17 cellular contexts compared by ENCODE assay signal in genomic region chr1:18836654-18837053, GRCh38. TPM values are rescaled to one million over a fixed set of nuclear protein-coding genes. Genes with fewer than 3 reads are reported as not detected.
A peak's percentile ranks its signal among the peaks of the same experiment; 100 is the strongest.
DNase-seq lines count a peak whose midpoint lies in the region; ATAC-seq, FAIRE-seq and TF ChIP-seq lines count a peak whose summit lies in the region.
"Had no signal": no experiment of that assay in that cellular context is flagged by ENCODE, and none has a peak within 500 bp of the region (broad histone marks: within the 10 kb centered on the region; RNA-seq: fewer than 3 reads in every experiment).

No MANE protein-coding gene starts in this region.

- no peaks in the 10 kb centered on the region for H4K20me1 ChIP-seq in HepG2 (ENCODE audit: insufficient read depth, low read length)
- H4K20me1 ChIP-seq in H1 (replicated peaks in 1 of 2; ENCODE audit: control insufficient read depth in 1 of 2, insufficient read depth in 2 of 2, low read length in 2 of 2) = no peaks in the 10 kb centered on the region
- H4K20me1 ChIP-seq: BLaER1 had no signal

- DNase-seq in HepG2 (ENCODE audit: low spot score) (peak; percentile 9), right lobe of liver (no peak), SK-MEL-5 (ENCODE audit: low read depth, low spot score) (peak; percentile 37), H1 (ENCODE audit: low read depth in 1 of 2, low spot score in 2 of 2) (no peak), testis (peak; percentile 49), NCI-H345 (lab: John Stamatoyannopoulos, UW) (no peak), DMS79 (lab: John Stamatoyannopoulos, UW) (no peak)
- DNase-seq: 8988T, H9, NCI-H1105, NCI-H1694, NCI-H526 treated with DMSO at 0.1 percent for 48 hours, T-helper 1 cell had no signal

- no peak overlapping the region for H2BK20ac ChIP-seq in H1 (ENCODE audit: low read length)

- H3K14ac ChIP-seq in H1 (ENCODE audit: insufficient read length) = no peak overlapping the region

- TF ChIP-seq CTCF in HepG2 (CRISPR knock-in tag; IDR thresholded peaks at IDR 0.05) (no peak), right lobe of liver (IDR thresholded peaks at IDR 0.05) (no peak), H1 (IDR thresholded peaks at IDR 0.05; ENCODE audit: control extremely low read depth in 1 of 3, insufficient read depth in 1 of 3, low read depth in 1 of 3, low read length in 3 of 3) (no peak), testis (IDR thresholded peaks at IDR 0.05) (no peak)

- no peak overlapping the region for H3K56ac ChIP-seq in H1 (replicated peaks; ENCODE audit: insufficient read length, low read depth, low read length)

- no peak for TF ChIP-seq EP300 in HepG2 (IDR thresholded peaks at IDR 0.05; ENCODE audit: low read depth in 2 of 2, low read length in 2 of 2)
- TF ChIP-seq EP300 in HepG2 (CRISPR knock-in tag; IDR thresholded peaks at IDR 0.05; ENCODE audit: borderline replicate concordance) = no peak
- TF ChIP-seq EP300 in H1 (IDR thresholded peaks at IDR 0.05; ENCODE audit: borderline replicate concordance in 1 of 2, low read depth in 2 of 2, low read length in 2 of 2) = no peak

- no TSS peak for BruUV-seq in HepG2 (replicated peaks; lab: Mats Ljungman, UMichigan)

- no peaks in the 10 kb centered on the region for H3K79me1 ChIP-seq in H1 (ENCODE audit: low read depth, low read length)

- WGBS in HepG2 (ENCODE audit: low lambda C conversion rate) = 6% methylated on average over 5 of the region's 5 CpGs
- WGBS in right lobe of liver (ENCODE audit: insufficient coverage, low coverage, low lambda C conversion rate, missing lambda C conversion rate) = 58% methylated on average over 4 of the region's 5 CpGs
- WGBS in H1 (ENCODE audit: extremely low coverage in 1 of 2, insufficient coverage in 1 of 2, insufficient read length in 1 of 2, insufficient replicate concordance in 2 of 2, low coverage in 1 of 2, low lambda C conversion rate in 2 of 2, missing lambda C conversion rate in 1 of 2), 2 experiments = 90% methylated on average over 5 of the region's 5 CpGs; no CpG with 5 or more reads in 1 of the 2 experiments
- WGBS in testis, 2 donors = 44 to 52% methylated on average over 5 of the region's 5 CpGs

- H2BK15ac ChIP-seq in H1 (ENCODE audit: low read length) = no peak overlapping the region

- no peak overlapping the region for H2AK5ac ChIP-seq in H1 (ENCODE audit: low read depth, low read length)

- no peaks in the 10 kb centered on the region; the same call in 1 of the 2 replicates for H3K23me2 ChIP-seq in H1 (ENCODE audit: low read depth, low read length)

- H3K4me3 ChIP-seq in HepG2 (replicated peaks in 1 of 3; ENCODE audit: insufficient read depth in 1 of 3, low read depth in 2 of 3, low read length in 3 of 3) (no peak overlapping the region), right lobe of liver (no peak overlapping the region), H1 (ENCODE audit: extremely low read depth in 1 of 4, insufficient read depth in 2 of 4, low read depth in 3 of 4, low read length in 4 of 4) (no peak overlapping the region), testis (peak overlapping the region in 1 of 2 donors; percentile 23)
- H3K4me3 ChIP-seq: BLaER1 had no signal

- TF ChIP-seq POLR2A in HepG2 (IDR thresholded peaks at IDR 0.05; ENCODE audit: insufficient read depth in 1 of 2, low read depth in 2 of 2, low read length in 2 of 2) (no peak), right lobe of liver (IDR thresholded peaks at IDR 0.05) (no peak), H1 (IDR thresholded peaks at IDR 0.05; ENCODE audit: control extremely low read depth in 1 of 2, low read depth in 2 of 2, low read length in 2 of 2) (no peak), testis (IDR thresholded peaks at IDR 0.05) (no peak)

- H3K79me2 ChIP-seq in HepG2 (ENCODE audit: insufficient read depth, low read length) (no peaks in the 10 kb centered on the region), H1 (ENCODE audit: control insufficient read depth in 1 of 2, insufficient read depth in 2 of 2, low read length in 2 of 2) (no peaks in the 10 kb centered on the region)

- no peak overlapping the region for H3K4me2 ChIP-seq in HepG2 (ENCODE audit: low read depth, low read length)
- no peak overlapping the region for H3K4me2 ChIP-seq in H1 (ENCODE audit: insufficient read depth in 1 of 2, low read depth in 2 of 2, low read length in 2 of 2)
- H3K4me2 ChIP-seq: BLaER1, KMS-11 had no signal

- H3K27me3 ChIP-seq in HepG2 (ENCODE audit: control insufficient read depth in 1 of 2, insufficient read depth in 2 of 2, low read length in 2 of 2) = peaks cover 9 to 49% of the 10 kb centered on the region in 2 experiments; a peak in 4 of 5 replicates
- H3K27me3 ChIP-seq in right lobe of liver = no peaks in the 10 kb centered on the region
- peaks cover 0 to 10% (median 2%) of the 10 kb centered on the region in 4 experiments; a peak in 3 of 7 replicates for H3K27me3 ChIP-seq in H1 (replicated peaks in 1 of 4; ENCODE audit: control insufficient read depth in 3 of 4, extremely low read depth in 1 of 4, insufficient read depth in 3 of 4, low read length in 3 of 4)
- H3K27me3 ChIP-seq in testis = no peaks in the 10 kb centered on the region
- H3K27me3 ChIP-seq: BLaER1 had no signal

- H3K9ac ChIP-seq in HepG2 (ENCODE audit: insufficient read depth, low read depth, low read length) (no peak overlapping the region), H1 (replicated peaks in 1 of 4; ENCODE audit: extremely low read depth in 1 of 4, low read depth in 3 of 4, low read length in 3 of 4) (no peak overlapping the region)
- H3K9ac ChIP-seq: BLaER1, KMS-11 had no signal

- no peak for ATAC-seq in HepG2
- ATAC-seq in right lobe of liver = no peak
- no peak for ATAC-seq in HG03108 (IDR thresholded peaks at IDR 0.05; ENCODE audit: unreplicated experiment)

- CTCF ChIA-PET in HepG2 (lab: Yijun Ruan, JAX; ENCODE audit: low intra/inter-chr PET ratio, low total read pairs) (no interaction called here), H1 (lab: Charles Lee; ENCODE audit: partially characterized antibody) (interaction anchor here (1.0 to 2.9 kb wide), 5 partner anchors 12 to 240 kb away, joined by 3 to 12 read pairs (median 5); no protein-coding TSS in a partner anchor)

- H3K4me1 ChIP-seq in HepG2 (ENCODE audit: insufficient read depth, low read length) = no peaks in the 10 kb centered on the region
- H3K4me1 ChIP-seq in right lobe of liver = no peaks in the 10 kb centered on the region
- H3K4me1 ChIP-seq in H1 (replicated peaks in 1 of 4; ENCODE audit: control insufficient read depth in 3 of 4, insufficient read depth in 4 of 4, low read length in 3 of 4) = no peaks in the 10 kb centered on the region
- H3K4me1 ChIP-seq in testis = no peaks in the 10 kb centered on the region

- in situ Hi-C loops in HepG2 (cut with HindIII; ENCODE audit: extremely low pct_ligation_motif_present, low pct_unique_long_range_greater_than_20kb) (no loop called here), SK-MEL-5 (cut with HindIII; ENCODE audit: low pct_unique_long_range_greater_than_20kb, low sequenced_read_pairs) (no loop called here)

- H3K36me3 ChIP-seq in HepG2 (replicated peaks in 1 of 2; ENCODE audit: control insufficient read depth in 1 of 2, insufficient read depth in 2 of 2, low read length in 2 of 2) (no peaks in the 10 kb centered on the region), right lobe of liver (no peaks in the 10 kb centered on the region), H1 (ENCODE audit: control insufficient read depth in 2 of 4, insufficient read depth in 4 of 4, low read length in 3 of 4) (no peaks in the 10 kb centered on the region), testis (ENCODE audit: low read depth, missing control alignments) (no peaks in the 10 kb centered on the region)
- H3K36me3 ChIP-seq: BLaER1 had no signal

- no peak overlapping the region for H4K8ac ChIP-seq in H1 (ENCODE audit: extremely low read depth, insufficient read depth, low read length)

- no peak overlapping the region for H3K27ac ChIP-seq in HepG2 (ENCODE audit: extremely low read length, insufficient read depth, low read length)
- H3K27ac ChIP-seq in right lobe of liver = no peak overlapping the region
- no peak overlapping the region for H3K27ac ChIP-seq in H1 (ENCODE audit: low read depth, low read length)
- no peak overlapping the region for H3K27ac ChIP-seq in testis
- H3K27ac ChIP-seq: BLaER1, KMS-11 had no signal

- POLR2A ChIA-PET in HepG2 (lab: Yijun Ruan, JAX) = no interaction called here
- POLR2A ChIA-PET in H1 (lab: Charles Lee; ENCODE audit: partially characterized antibody) = no interaction called here

- H4K91ac ChIP-seq in H1 (replicated peaks; ENCODE audit: insufficient read length, low read length) = no peak overlapping the region

- no peak overlapping the region for H2BK120ac ChIP-seq in H1 (replicated peaks; ENCODE audit: low read depth, low read length)

- FAIRE-seq in HepG2 (lab: Jason Lieb, UNC) = no peak
- no peak for FAIRE-seq in H1 (lab: Jason Lieb, UNC)

- TF ChIP-seq RAD21 in HepG2 (CRISPR knock-in tag; IDR thresholded peaks at IDR 0.05) = no peak
- no peak for TF ChIP-seq RAD21 in H1 (IDR thresholded peaks at IDR 0.05 in 1 of 2, conservative IDR thresholded peaks at IDR 0.05 in 1 of 2; ENCODE audit: low read depth in 2 of 2, low read length in 2 of 2)

- no peak overlapping the region for H4K5ac ChIP-seq in H1 (ENCODE audit: insufficient read length, low read depth, low read length)

- H3K9me3 ChIP-seq in HepG2 (ENCODE audit: low read length) (no peaks in the 10 kb centered on the region), right lobe of liver (no peaks in the 10 kb centered on the region), H1 (ENCODE audit: insufficient read depth in 2 of 2, low read depth in 1 of 2, low read length in 1 of 2) (no peaks in the 10 kb centered on the region), testis (no peaks in the 10 kb centered on the region)

- H3K4ac ChIP-seq in H1 (replicated peaks; ENCODE audit: insufficient read length, low read depth, low read length) = no peak overlapping the region

- H3K23ac ChIP-seq in H1 (ENCODE audit: insufficient read length) = no peak overlapping the region

- no peak overlapping the region for H3K18ac ChIP-seq in H1 (ENCODE audit: extremely low read depth, low read length)

- H2AFZ ChIP-seq in HepG2 (ENCODE audit: low read length) (no peak overlapping the region), H1 (ENCODE audit: low read length) (no peak overlapping the region)

- intact Hi-C loops in HepG2 (cut with micrococcal nuclease; ENCODE audit: unreplicated experiment) = no loop called here
- intact Hi-C loops in right lobe of liver (cut with DNase I) = no loop called here
- intact Hi-C loops in testis (cut with DNase I; ENCODE audit: low total_unique reads) = no loop called here

- H2BK12ac ChIP-seq in H1 (ENCODE audit: low read depth, low read length) = no peak overlapping the region

- H2BK5ac ChIP-seq in H1 (ENCODE audit: low read depth, low read length) = no peak overlapping the region

RNA-seq across cellular contexts. Expression of gene TAS1R2, which starts 22.8 kb away (rescaled TPM):
- total RNA-seq in HepG2 (2016; rRNA removed; fragmentation: Illumina TruSeq; extraction: Trizol) (not detected in 2 replicates), right lobe of liver (under 1 TPM in 1 of 6 experiments, not detected in 5; 0.07 TPM), testis (under 1 TPM in 1 of 2 donors, not detected in 1; 0.19 TPM)
- not detected in 2 replicates for total RNA-seq in HepG2 (2016; cell fraction: cytosol; rRNA removed; fragmentation: Illumina TruSeq; extraction: Trizol; ENCODE audit: low read depth)
- not detected in 2 replicates for total RNA-seq in HepG2 (2016; cell fraction: insoluble cytoplasmic fraction; rRNA removed; fragmentation: Illumina TruSeq; extraction: Trizol)
- total RNA-seq in HepG2 (2016; cell fraction: membrane; rRNA removed; fragmentation: Illumina TruSeq; extraction: Trizol) = not detected in 2 replicates
- total RNA-seq in HepG2 (2016; cell fraction: nucleus; rRNA removed; fragmentation: Illumina TruSeq; extraction: Trizol) = not detected in 2 replicates
- polyA plus RNA-seq in HepG2 (2011; rRNA removed) (not detected in 2 replicates), H1 (2011; rRNA removed) (not detected in 2 replicates), testis (ENCODE audit: insufficient read depth, low read depth, low replicate concordance) (not detected)
- polyA plus RNA-seq in HepG2 (2011; cell fraction: cytosol; rRNA removed) = 0.01 TPM in 1 of 2 replicates, not detected in the other
- 0.08 and 0.16 TPM in 2 replicates for polyA plus RNA-seq in HepG2 (2011; cell fraction: nucleus; rRNA removed)
- 0.09 TPM in 1 of 2 replicates, not detected in the other for polyA plus RNA-seq in HepG2 (2012)
- not detected in 2 replicates for polyA plus RNA-seq in HepG2 (2016; cell fraction: cytosol; fragmentation: Illumina TruSeq; extraction: Trizol; ENCODE audit: low read depth)
- polyA plus RNA-seq in HepG2 (2016; cell fraction: insoluble cytoplasmic fraction; fragmentation: Illumina TruSeq; extraction: Trizol; ENCODE audit: low read depth) = not detected in 2 replicates
- polyA plus RNA-seq in HepG2 (2016; cell fraction: membrane; fragmentation: Illumina TruSeq; extraction: Trizol; ENCODE audit: low read depth) = not detected in 2 replicates
- not detected in 2 replicates for polyA plus RNA-seq in HepG2 (2016; cell fraction: nucleus; fragmentation: Illumina TruSeq; extraction: Trizol; ENCODE audit: insufficient read depth, low read depth)
- polyA minus RNA-seq in HepG2 (2011; rRNA and poly(A)+ RNA removed; ENCODE audit: low replicate concordance) = not detected in 2 replicates
- polyA minus RNA-seq in HepG2 (2011; cell fraction: cytosol; rRNA and poly(A)+ RNA removed) = not detected in 2 replicates
- polyA minus RNA-seq in HepG2 (2011; cell fraction: nucleus; rRNA and poly(A)+ RNA removed) = not detected in 2 replicates
- total RNA-seq in SK-MEL-5 (2014; rRNA removed; shearing (Covaris generic)) = not detected in 2 replicates
- polyA plus RNA-seq in SK-MEL-5 (2015; cell fraction: cytosol; rRNA removed) = not detected in 2 replicates
- polyA plus RNA-seq in SK-MEL-5 (2015; cell fraction: nucleus; rRNA removed) = not detected in 2 replicates
- total RNA-seq in H1 (2021; fragmentation: NEBNext Ultra II Directional; extraction: Animal tissue kit (Norgen Biotek cat#: 25700)) = not detected in 2 replicates
- polyA plus RNA-seq in H1 (2011; cell fraction: cytosol; rRNA removed) = not detected
- polyA plus RNA-seq in H1 (2011; cell fraction: nucleus; rRNA removed) = not detected
- not detected in 4 replicates for polyA plus RNA-seq in H1 (2012, experiment 1 of 2)
- not detected for polyA plus RNA-seq in H1 (2012, experiment 2 of 2)
- polyA plus RNA-seq in H1 (2013, experiment 1 of 2) = not detected
- not detected for polyA plus RNA-seq in H1 (2013, experiment 2 of 2)
- polyA minus RNA-seq in H1 (2011; rRNA and poly(A)+ RNA removed) = not detected in 2 replicates
- not detected for polyA minus RNA-seq in H1 (2011; cell fraction: cytosol; rRNA and poly(A)+ RNA removed)
- not detected for polyA minus RNA-seq in H1 (2011; cell fraction: nucleus; rRNA and poly(A)+ RNA removed)
- total RNA-seq: H9, MCF 10A had no signal

Comparison
In these comparisons a context has a peak if more than half of its experiments do, and no peak if none do; other contexts are left out.
1. DNase-seq: peak in HepG2 (single experiment), SK-MEL-5 (single experiment) and testis (single experiment); none in right lobe of liver (0 of 3), H1 (0 of 2), NCI-H345 (single experiment) and DMS79 (single experiment).
2. Of the 41 proteins assayed by ChIP-seq in both HepG2 and H1: peak only in HepG2: none; only in H1: ATF3 and SP1; in both: none; in neither: 38; mixed calls (peak in some experiments, not most) for 1.